ENCODE assay signal across 21 cellular contexts in the genomic region with DNA sequence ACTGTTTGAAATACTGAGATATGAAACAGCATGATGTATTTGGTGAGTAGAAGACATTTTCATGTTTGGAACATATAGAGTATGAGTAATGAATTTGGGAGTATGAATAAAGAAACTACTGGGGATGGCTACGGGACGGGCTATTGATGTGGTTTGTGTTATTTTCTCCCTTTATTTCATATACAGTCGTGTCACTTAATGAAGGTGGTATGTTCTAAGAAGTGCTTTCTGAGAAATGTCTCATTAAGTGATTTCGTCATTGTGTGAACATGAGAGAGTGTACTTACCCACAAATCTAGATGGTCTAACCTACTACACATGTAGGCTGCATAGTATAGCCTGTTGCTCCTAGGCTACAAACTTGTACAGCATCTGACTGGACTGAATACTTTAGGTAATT.
A peak's percentile ranks its signal among the peaks of the same experiment; 100 is the strongest.
DNase-seq lines count a peak whose midpoint lies in the region; ATAC-seq lines count a peak whose summit lies in the region.
"Had no signal": no experiment of that assay in that cellular context is flagged by ENCODE, and none has a peak within 500 bp of the region (broad histone marks: within the 10 kb centered on the region; RNA-seq: fewer than 3 reads in every experiment).

No MANE protein-coding gene starts in this region.

- no peaks in the 10 kb centered on the region for H3K27me3 Mint-ChIP-seq in activated naive CD4-positive, alpha-beta T cell treated with anti-CD3 and anti-CD28 coated beads, Interleukin-2, amount 50 U/mL, for 24 hours
- H3K27me3 Mint-ChIP-seq in T-helper 1 cell treated with Interleukin-12 subunit alpha and Interleukin-12 subunit beta and Interleukin-4 antibody, amounts not matched to agents 30 μg/mL and 1 μg/mL, for 36 hours (ENCODE audit: low read depth), result no peaks in the 10 kb centered on the region
- H3K27me3 Mint-ChIP-seq in activated naive CD8-positive, alpha-beta T cell treated with anti-CD3 and anti-CD28 coated beads for 36 hours, result no peaks in the 10 kb centered on the region
- H3K27me3 Mint-ChIP-seq in stimulated activated naive CD8-positive, alpha-beta T cell treated with anti-CD3 and anti-CD28 coated beads, Interleukin-15, amount 100 ng/mL, for 72 hours, result no peaks in the 10 kb centered on the region
- H3K27me3 Mint-ChIP-seq: activated B cell treated with CpG ODN at 0.5 μM for 24 hours; CD4-positive, CD25-positive, alpha-beta regulatory T cell had no signal

- peak; percentile 92 for ATAC-seq in stimulated activated naive CD8-positive, alpha-beta T cell treated with anti-CD3 and anti-CD28 coated beads, Interleukin-15, amount 100 ng/mL, for 72 hours
- ATAC-seq in HG03045 (IDR thresholded peaks at IDR 0.05; ENCODE audit: unreplicated experiment), result no peak
- ATAC-seq: left lobe of liver, right cardiac atrium had no signal

- H3K4me3 Mint-ChIP-seq in activated naive CD4-positive, alpha-beta T cell treated with anti-CD3 and anti-CD28 coated beads, Interleukin-2, amount 50 U/mL, for 24 hours, result no peak overlapping the region
- no peak overlapping the region for H3K4me3 Mint-ChIP-seq in T-helper 1 cell treated with Interleukin-12 subunit alpha and Interleukin-12 subunit beta and Interleukin-4 antibody, amounts not matched to agents 30 μg/mL and 1 μg/mL, for 36 hours
- peak overlapping the region; percentile 2 for H3K4me3 Mint-ChIP-seq in activated naive CD8-positive, alpha-beta T cell treated with anti-CD3 and anti-CD28 coated beads for 36 hours
- H3K4me3 Mint-ChIP-seq in stimulated activated naive CD8-positive, alpha-beta T cell treated with anti-CD3 and anti-CD28 coated beads, Interleukin-15, amount 100 ng/mL, for 72 hours, result peak overlapping the region; percentile 49 to 51
- H3K4me3 Mint-ChIP-seq: activated B cell treated with CpG ODN at 0.5 μM for 24 hours, mesothelial cell of epicardium, nephron progenitor cell had no signal

- H3K36me3 Mint-ChIP-seq in activated naive CD4-positive, alpha-beta T cell treated with anti-CD3 and anti-CD28 coated beads, Interleukin-2, amount 50 U/mL, for 24 hours, result peaks cover 38% of the 10 kb centered on the region
- H3K36me3 Mint-ChIP-seq in T-helper 1 cell treated with Interleukin-12 subunit alpha and Interleukin-12 subunit beta and Interleukin-4 antibody, amounts not matched to agents 30 μg/mL and 1 μg/mL, for 36 hours (ENCODE audit: low read depth), result peaks cover 43% of the 10 kb centered on the region
- peaks cover 70% of the 10 kb centered on the region for H3K36me3 Mint-ChIP-seq in activated naive CD8-positive, alpha-beta T cell treated with anti-CD3 and anti-CD28 coated beads for 36 hours

- peak overlapping the region; percentile 85 for H3K27ac Mint-ChIP-seq in activated naive CD4-positive, alpha-beta T cell treated with anti-CD3 and anti-CD28 coated beads, Interleukin-2, amount 50 U/mL, for 24 hours
- H3K27ac Mint-ChIP-seq in T-helper 1 cell treated with Interleukin-12 subunit alpha and Interleukin-12 subunit beta and Interleukin-4 antibody, amounts not matched to agents 30 μg/mL and 1 μg/mL, for 36 hours, result peak overlapping the region; percentile 8
- H3K27ac Mint-ChIP-seq in activated naive CD8-positive, alpha-beta T cell treated with anti-CD3 and anti-CD28 coated beads for 36 hours, result peak overlapping the region; percentile 88
- peak overlapping the region; percentile 89 to 90 for H3K27ac Mint-ChIP-seq in stimulated activated naive CD8-positive, alpha-beta T cell treated with anti-CD3 and anti-CD28 coated beads, Interleukin-15, amount 100 ng/mL, for 72 hours
- H3K27ac Mint-ChIP-seq: activated B cell treated with CpG ODN at 0.5 μM for 24 hours, mesothelial cell of epicardium, nephron progenitor cell had no signal

- H3K9me3 Mint-ChIP-seq in activated naive CD4-positive, alpha-beta T cell treated with anti-CD3 and anti-CD28 coated beads, Interleukin-2, amount 50 U/mL, for 24 hours, result peaks cover 24% of the 10 kb centered on the region
- H3K9me3 Mint-ChIP-seq in T-helper 1 cell treated with Interleukin-12 subunit alpha and Interleukin-12 subunit beta and Interleukin-4 antibody, amounts not matched to agents 30 μg/mL and 1 μg/mL, for 36 hours, result peaks cover 54% of the 10 kb centered on the region
- peaks cover 53% of the 10 kb centered on the region for H3K9me3 Mint-ChIP-seq in activated naive CD8-positive, alpha-beta T cell treated with anti-CD3 and anti-CD28 coated beads for 36 hours
- H3K9me3 Mint-ChIP-seq in stimulated activated naive CD8-positive, alpha-beta T cell treated with anti-CD3 and anti-CD28 coated beads, Interleukin-15, amount 100 ng/mL, for 72 hours, result peaks cover 33 to 43% of the 10 kb centered on the region in 2 donors

- peaks cover 59% of the 10 kb centered on the region for H3K4me1 Mint-ChIP-seq in activated naive CD4-positive, alpha-beta T cell treated with anti-CD3 and anti-CD28 coated beads, Interleukin-2, amount 50 U/mL, for 24 hours
- peaks cover 27% of the 10 kb centered on the region for H3K4me1 Mint-ChIP-seq in T-helper 1 cell treated with Interleukin-12 subunit alpha and Interleukin-12 subunit beta and Interleukin-4 antibody, amounts not matched to agents 30 μg/mL and 1 μg/mL, for 36 hours (ENCODE audit: low read depth)
- H3K4me1 Mint-ChIP-seq in activated naive CD8-positive, alpha-beta T cell treated with anti-CD3 and anti-CD28 coated beads for 36 hours, result peaks cover 39% of the 10 kb centered on the region
- H3K4me1 Mint-ChIP-seq in stimulated activated naive CD8-positive, alpha-beta T cell treated with anti-CD3 and anti-CD28 coated beads, Interleukin-15, amount 100 ng/mL, for 72 hours, result peaks cover 58% of the 10 kb centered on the region

- DNase-seq in activated naive CD4-positive, alpha-beta T cell (lab: John Stamatoyannopoulos, UW), result no peak
- DNase-seq in activated naive CD8-positive, alpha-beta T cell treated with anti-CD3 and anti-CD28 coated beads for 36 hours, result no peak
- DNase-seq in stimulated activated naive CD8-positive, alpha-beta T cell treated with anti-CD3 and anti-CD28 coated beads, Interleukin-15, amount 100 ng/mL, for 72 hours, result peak; percentile 17 to 42
- no peak for DNase-seq in NCI-H345 (lab: John Stamatoyannopoulos, UW)
- DNase-seq: activated B cell treated with CpG ODN at 0.5 μM for 24 hours; brain microvascular endothelial cell; DMS153; effector CD4-positive, alpha-beta T cell; KG1; MV-4-11; NCI-H2171 treated with DMSO at 0.1 percent for 48 hours; NCI-H69; nephron progenitor cell; right cardiac atrium; thyroid gland had no signal

Comparison
In these comparisons a context has a peak if more than half of its experiments do, and no peak if none do; other contexts are left out.
1. H3K27ac Mint-ChIP-seq: peak in every context shown above with its lines; median percentile 90 in stimulated activated naive CD8-positive, alpha-beta T cell treated with anti-CD3 and anti-CD28 coated beads, Interleukin-15, amount 100 ng/mL, for 72 hours; 88 in activated naive CD8-positive, alpha-beta T cell treated with anti-CD3 and anti-CD28 coated beads for 36 hours; 85 in activated naive CD4-positive, alpha-beta T cell treated with anti-CD3 and anti-CD28 coated beads, Interleukin-2, amount 50 U/mL, for 24 hours; 8 in T-helper 1 cell treated with Interleukin-12 subunit alpha and Interleukin-12 subunit beta and Interleukin-4 antibody, amounts not matched to agents 30 μg/mL and 1 μg/mL, for 36 hours.
2. H3K4me3 Mint-ChIP-seq: peak in activated naive CD8-positive, alpha-beta T cell treated with anti-CD3 and anti-CD28 coated beads for 36 hours (single experiment) and stimulated activated naive CD8-positive, alpha-beta T cell treated with anti-CD3 and anti-CD28 coated beads, Interleukin-15, amount 100 ng/mL, for 72 hours (2 of 2); none in activated naive CD4-positive, alpha-beta T cell treated with anti-CD3 and anti-CD28 coated beads, Interleukin-2, amount 50 U/mL, for 24 hours (single experiment) and T-helper 1 cell treated with Interleukin-12 subunit alpha and Interleukin-12 subunit beta and Interleukin-4 antibody, amounts not matched to agents 30 μg/mL and 1 μg/mL, for 36 hours (single experiment).
3. DNase-seq: peak in stimulated activated naive CD8-positive, alpha-beta T cell treated with anti-CD3 and anti-CD28 coated beads, Interleukin-15, amount 100 ng/mL, for 72 hours (2 of 2); none in activated naive CD4-positive, alpha-beta T cell (0 of 4), activated naive CD8-positive, alpha-beta T cell treated with anti-CD3 and anti-CD28 coated beads for 36 hours (single experiment) and NCI-H345 (single experiment).